In the genomic region with DNA sequence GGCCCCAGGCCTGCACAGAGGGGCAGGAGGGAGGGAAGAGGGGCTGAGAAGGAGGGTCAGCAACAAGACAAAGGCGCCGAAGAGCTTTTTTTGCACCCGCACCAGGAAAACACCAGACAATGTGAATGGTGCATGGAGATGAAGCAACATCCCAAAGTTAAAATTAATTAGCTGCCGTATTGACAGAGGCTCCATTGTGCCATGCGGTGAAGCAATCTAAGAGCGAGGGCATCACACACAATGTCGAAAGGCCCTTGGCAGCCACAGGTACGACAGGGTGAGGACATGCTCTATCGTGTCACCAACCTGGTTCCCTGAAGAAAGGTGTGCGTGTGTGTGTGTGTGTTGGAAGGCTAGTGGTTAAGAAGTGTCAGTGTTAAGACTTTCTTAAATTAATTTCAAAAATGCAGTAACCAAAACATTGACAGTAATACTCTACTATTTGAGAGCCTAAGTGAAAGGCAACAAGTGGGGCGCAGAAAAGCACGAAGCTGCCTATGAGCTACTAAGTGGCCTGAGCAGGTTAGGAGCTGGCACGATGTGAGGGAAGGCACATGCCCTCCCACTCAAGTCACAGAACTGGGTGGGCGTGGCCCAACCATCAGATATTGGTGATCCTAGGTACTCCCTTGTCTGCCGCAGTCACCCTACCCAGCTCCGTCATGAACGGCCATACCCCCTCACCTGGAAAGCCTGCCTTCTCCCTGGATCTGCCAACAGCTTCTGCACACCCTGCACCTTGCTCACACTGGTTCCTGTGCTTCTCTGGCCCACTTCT, we compare ENCODE assay signal across 25 cellular contexts. TPM values are rescaled to one million over a fixed set of nuclear protein-coding genes. Genes with fewer than 3 reads are reported as not detected.
DNase-seq lines count a peak whose midpoint lies in the region; ATAC-seq and TF ChIP-seq lines count a peak whose summit lies in the region.
"Had no signal": no experiment of that assay in that cellular context is flagged by ENCODE, and none has a peak within 500 bp of the region (broad histone marks: within the 10 kb centered on the region; RNA-seq: fewer than 3 reads in every experiment).

No MANE protein-coding gene starts in this region.

- H3K27ac Mint-ChIP-seq in endodermal cell (peak overlapping the region; percentile 62), mesothelial cell of epicardium (peak overlapping the region; percentile 56)
- H3K27ac Mint-ChIP-seq: activated CD4-positive, alpha-beta memory T cell treated with anti-CD3 and anti-CD28 coated beads for 36 hours; activated naive CD8-positive, alpha-beta T cell treated with anti-CD3 and anti-CD28 coated beads, Interleukin-2, amount 10 ng/mL, durations not matched to agents 7 days and 5 days had no signal

- peak overlapping the region; percentile 11 for H3K27ac ChIP-seq in left ventricle myocardium inferior (replicated peaks)
- H3K27ac ChIP-seq in endodermal cell (ENCODE audit: low read depth, low read length) = no peak overlapping the region
- no peak overlapping the region for H3K27ac ChIP-seq in thyroid gland
- H3K27ac ChIP-seq: A549, C4-2B, KMS-11, vagina, VCaP had no signal

- no peak for ATAC-seq in Right ventricle myocardium superior (ENCODE audit: poor library complexity)
- ATAC-seq: A549, Panc1 had no signal

- no peak for TF ChIP-seq POLR2A in thyroid gland (IDR thresholded peaks at IDR 0.05)

- H3K4me3 Mint-ChIP-seq in endodermal cell = no peak overlapping the region
- H3K4me3 Mint-ChIP-seq in mesothelial cell of epicardium = no peak overlapping the region
- H3K4me3 Mint-ChIP-seq: activated CD4-positive, alpha-beta memory T cell treated with anti-CD3 and anti-CD28 coated beads for 36 hours; activated naive CD8-positive, alpha-beta T cell treated with anti-CD3 and anti-CD28 coated beads, Interleukin-2, amount 10 ng/mL, durations not matched to agents 7 days and 5 days had no signal

- H3K36me3 ChIP-seq in left ventricle myocardium inferior (no peaks in the 10 kb centered on the region), endodermal cell (ENCODE audit: control insufficient read depth, insufficient read depth, low read length) (peaks cover 88% of the 10 kb centered on the region), thyroid gland (no peaks in the 10 kb centered on the region)
- H3K36me3 ChIP-seq: cardiac muscle cell, vagina had no signal

- H3K9me3 ChIP-seq in left ventricle myocardium inferior (replicated peaks) (no peaks in the 10 kb centered on the region), endodermal cell (ENCODE audit: control insufficient read depth, low read length) (no peaks in the 10 kb centered on the region), thyroid gland (no peaks in the 10 kb centered on the region)
- H3K9me3 ChIP-seq: A549, vagina had no signal

- H3K27me3 ChIP-seq in left ventricle myocardium inferior (ENCODE audit: low read depth) (no peaks in the 10 kb centered on the region), endodermal cell (ENCODE audit: control insufficient read depth, insufficient read depth, low read length, poor library complexity, severe bottlenecking) (no peaks in the 10 kb centered on the region), thyroid gland (no peaks in the 10 kb centered on the region)
- H3K27me3 ChIP-seq: cardiac muscle cell, vagina had no signal

- no peak for TF ChIP-seq CTCF in left ventricle myocardium inferior (IDR thresholded peaks at IDR 0.05; ENCODE audit: borderline replicate concordance)
- no peak for TF ChIP-seq CTCF in endodermal cell (conservative IDR thresholded peaks at IDR 0.05)
- no peak for TF ChIP-seq CTCF in mesothelial cell of epicardium (IDR thresholded peaks at IDR 0.05; ENCODE audit: unreplicated experiment)
- no peak for TF ChIP-seq CTCF in thyroid gland (IDR thresholded peaks at IDR 0.05)

- intact Hi-C loops in left ventricle myocardium inferior (cut with micrococcal nuclease) = no loop called here
- intact Hi-C loops in Right ventricle myocardium superior (cut with DNase I) = no loop called here
- intact Hi-C loops in thyroid gland (cut with DNase I) = no loop called here

- peaks cover 44% of the 10 kb centered on the region for H3K36me3 Mint-ChIP-seq in endodermal cell (ENCODE audit: low read depth)
- peaks cover 11% of the 10 kb centered on the region for H3K36me3 Mint-ChIP-seq in mesothelial cell of epicardium

- H3K9me3 Mint-ChIP-seq in endodermal cell = no peaks in the 10 kb centered on the region
- no peaks in the 10 kb centered on the region for H3K9me3 Mint-ChIP-seq in mesothelial cell of epicardium
- H3K9me3 Mint-ChIP-seq: activated CD4-positive, alpha-beta memory T cell treated with anti-CD3 and anti-CD28 coated beads for 36 hours; activated naive CD8-positive, alpha-beta T cell treated with anti-CD3 and anti-CD28 coated beads, Interleukin-2, amount 10 ng/mL, durations not matched to agents 7 days and 5 days had no signal

- DNase-seq in left ventricle myocardium inferior (no peak), Right ventricle myocardium superior (no peak), endodermal cell (no peak), mesothelial cell of epicardium (ENCODE audit: low spot score in 2 of 2, unreplicated experiment in 2 of 2) (no peak), thyroid gland (peak; percentile 35 to 58), NCI-H1048 (lab: John Stamatoyannopoulos, UW) (no peak), NCI-H82 treated with DMSO at 0.1 percent for 48 hours (lab: John Stamatoyannopoulos, UW; ENCODE audit: unreplicated experiment) (no peak), Ammon's horn (ENCODE audit: low spot score) (no peak)
- DNase-seq: activated CD4-positive, alpha-beta memory T cell treated with anti-CD3 and anti-CD28 coated beads for 36 hours; activated naive CD8-positive, alpha-beta T cell treated with anti-CD3 and anti-CD28 coated beads, Interleukin-2, amount 10 ng/mL, durations not matched to agents 7 days and 5 days; activated T-cell treated with anti-CD3 and anti-CD28 coated beads, Interleukin-2, amount 50 U/mL, for 1 hour; DMS53; effector memory CD4-positive, alpha-beta T cell; NCI-H1417; NCI-H2171 treated with DMSO at 0.1 percent for 48 hours; NCI-H82; retina; stimulated activated naive CD4-positive, alpha-beta T cell treated with Interleukin-2 at 50 U/mL for 16 hours had no signal

- H3K4me1 Mint-ChIP-seq in endodermal cell = peaks cover 80% of the 10 kb centered on the region
- H3K4me1 Mint-ChIP-seq in mesothelial cell of epicardium = peaks cover 27% of the 10 kb centered on the region

- no peak overlapping the region for H3K9ac ChIP-seq in endodermal cell (ENCODE audit: extremely low read depth, low read length, poor library complexity, severe bottlenecking)
- H3K9ac ChIP-seq: KMS-11 had no signal

- H3K4me1 ChIP-seq in left ventricle myocardium inferior (peaks cover 82% of the 10 kb centered on the region), endodermal cell (ENCODE audit: control insufficient read depth, insufficient read depth, low read length) (peaks cover 29% of the 10 kb centered on the region), thyroid gland (peaks cover 0 to 2% of the 10 kb centered on the region in 2 donors)

- H3K4me3 ChIP-seq in left ventricle myocardium inferior (no peak overlapping the region), endodermal cell (ENCODE audit: low read length) (no peak overlapping the region), thyroid gland (replicated peaks in 1 of 3) (no peak overlapping the region)
- H3K4me3 ChIP-seq: A549, cardiac muscle cell, vagina had no signal

- no peaks in the 10 kb centered on the region for H3K27me3 Mint-ChIP-seq in endodermal cell (ENCODE audit: insufficient read depth)
- no peaks in the 10 kb centered on the region for H3K27me3 Mint-ChIP-seq in mesothelial cell of epicardium (ENCODE audit: low read depth)
- H3K27me3 Mint-ChIP-seq: activated CD4-positive, alpha-beta memory T cell treated with anti-CD3 and anti-CD28 coated beads for 36 hours; activated naive CD8-positive, alpha-beta T cell treated with anti-CD3 and anti-CD28 coated beads, Interleukin-2, amount 10 ng/mL, durations not matched to agents 7 days and 5 days had no signal

- 91 to 97% methylated on average over 15 to 17 of the region's 17 CpGs for WGBS in endodermal cell (ENCODE audit: insufficient coverage in 1 of 2, insufficient read length in 1 of 2), 2 experiments
- 83 to 85% methylated on average over 17 of the region's 17 CpGs for WGBS in thyroid gland, 2 donors

RNA-seq across cellular contexts. Expression of a gene that starts 41.0 kb away (rescaled TPM):
- 57.7 TPM for total RNA-seq in left ventricle myocardium inferior
- 49.1 TPM for total RNA-seq in Right ventricle myocardium superior
- 100 to 1,000 TPM; 342 TPM for total RNA-seq in endodermal cell
- 245 TPM for polyA plus RNA-seq in endodermal cell (2013, experiment 1 of 2)
- polyA plus RNA-seq in endodermal cell (2013, experiment 2 of 2) = 232 TPM
- 171 to 188 TPM (median 172 TPM) in 3 replicates for total RNA-seq in mesothelial cell of epicardium
- total RNA-seq in thyroid gland = 10 to 100 TPM; 15.4 to 23.0 (median 18.2) TPM

Comparison
In these comparisons a context has a peak if more than half of its experiments do, and no peak if none do; other contexts are left out.
1. DNase-seq: peak in thyroid gland (2 of 2); none in left ventricle myocardium inferior (single experiment), Right ventricle myocardium superior (single experiment), endodermal cell (single experiment), mesothelial cell of epicardium (0 of 2), NCI-H1048 (single experiment), NCI-H82 treated with DMSO at 0.1 percent for 48 hours (single experiment) and Ammon's horn (single experiment).